Comparison of ENCODE assay signal across 1 cellular context in the genomic region with DNA sequence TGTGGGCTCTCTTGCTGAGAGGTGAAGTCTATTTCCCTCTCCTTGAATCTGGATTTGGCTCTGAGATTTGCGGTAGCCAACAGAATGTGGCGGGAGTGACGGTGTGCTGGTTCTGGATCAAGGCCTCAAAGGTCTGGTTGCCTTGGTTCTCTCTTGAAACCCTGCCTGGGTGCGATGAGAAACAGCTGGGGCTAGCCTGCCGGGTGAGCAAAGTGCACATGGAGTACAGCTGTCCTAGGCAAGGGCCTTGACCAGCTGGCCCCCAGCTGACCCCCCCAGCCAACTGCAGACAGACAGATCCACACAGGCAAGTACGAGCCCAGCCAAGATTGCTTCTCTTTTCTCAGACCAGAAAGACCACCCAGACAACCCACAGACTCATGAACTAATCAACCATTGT.
TF ChIP-seq lines count a peak whose summit lies in the region.

No MANE protein-coding gene starts in this region.

TF ChIP-seq in IMR-90, 13 proteins besides CTCF, POLR2A, EP300 and RAD21:
- TF ChIP-seq FOS (IDR thresholded peaks at IDR 0.05; ENCODE audit: low read depth, low read length) (no peak), CHD1 (IDR thresholded peaks at IDR 0.05; ENCODE audit: low read depth, low read length) (no peak), CEBPB (IDR thresholded peaks at IDR 0.05; ENCODE audit: low read depth, low read length) (no peak), BHLHE40 (IDR thresholded peaks at IDR 0.05; ENCODE audit: low read depth, low read length) (no peak), MXI1 (IDR thresholded peaks at IDR 0.05; ENCODE audit: borderline replicate concordance, low read depth, low read length) (no peak), MAZ (IDR thresholded peaks at IDR 0.05; ENCODE audit: borderline replicate concordance, low read depth, low read length) (no peak), RCOR1 (IDR thresholded peaks at IDR 0.05; ENCODE audit: insufficient replicate concordance, low read length) (no peak), RFX5 (IDR thresholded peaks at IDR 0.05; ENCODE audit: low read depth, low read length) (no peak), NFE2L2 (IDR thresholded peaks at IDR 0.05; ENCODE audit: low read depth, low read length) (no peak)
- TF ChIP-seq, protein P1, sequence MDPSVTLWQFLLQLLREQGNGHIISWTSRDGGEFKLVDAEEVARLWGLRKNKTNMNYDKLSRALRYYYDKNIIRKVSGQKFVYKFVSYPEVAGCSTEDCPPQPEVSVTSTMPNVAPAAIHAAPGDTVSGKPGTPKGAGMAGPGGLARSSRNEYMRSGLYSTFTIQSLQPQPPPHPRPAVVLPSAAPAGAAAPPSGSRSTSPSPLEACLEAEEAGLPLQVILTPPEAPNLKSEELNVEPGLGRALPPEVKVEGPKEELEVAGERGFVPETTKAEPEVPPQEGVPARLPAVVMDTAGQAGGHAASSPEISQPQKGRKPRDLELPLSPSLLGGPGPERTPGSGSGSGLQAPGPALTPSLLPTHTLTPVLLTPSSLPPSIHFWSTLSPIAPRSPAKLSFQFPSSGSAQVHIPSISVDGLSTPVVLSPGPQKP (IDR thresholded peaks at IDR 0.05; ENCODE audit: borderline replicate concordance, low read depth, low read length): no peak
- TF ChIP-seq, protein P2, sequence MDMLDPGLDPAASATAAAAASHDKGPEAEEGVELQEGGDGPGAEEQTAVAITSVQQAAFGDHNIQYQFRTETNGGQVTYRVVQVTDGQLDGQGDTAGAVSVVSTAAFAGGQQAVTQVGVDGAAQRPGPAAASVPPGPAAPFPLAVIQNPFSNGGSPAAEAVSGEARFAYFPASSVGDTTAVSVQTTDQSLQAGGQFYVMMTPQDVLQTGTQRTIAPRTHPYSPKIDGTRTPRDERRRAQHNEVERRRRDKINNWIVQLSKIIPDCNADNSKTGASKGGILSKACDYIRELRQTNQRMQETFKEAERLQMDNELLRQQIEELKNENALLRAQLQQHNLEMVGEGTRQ (IDR thresholded peaks at IDR 0.05; ENCODE audit: low read depth, low read length): no peak
TF ChIP-seq in IMR-90: peak in this region for 0.
